Comparison of ENCODE assay signal across 25 cellular contexts in genomic region chr1:54596756-54597155, GRCh38. TPM values are rescaled to one million over a fixed set of nuclear protein-coding genes. Genes with fewer than 3 reads are reported as not detected.
A peak's percentile ranks its signal among the peaks of the same experiment; 100 is the strongest.
DNase-seq lines count a peak whose midpoint lies in the region; ATAC-seq and TF ChIP-seq lines count a peak whose summit lies in the region.
"Had no signal": no experiment of that assay in that cellular context is flagged by ENCODE, and none has a peak within 500 bp of the region (broad histone marks: within the 10 kb centered on the region; RNA-seq: fewer than 3 reads in every experiment).

No MANE protein-coding gene starts in this region.

- intact Hi-C loops in left ventricle myocardium inferior (cut with micrococcal nuclease): no loop called here
- intact Hi-C loops in right cardiac atrium (cut with DNase I): no loop called here
- intact Hi-C loops in prostate gland (cut with DNase I): no loop called here

- ATAC-seq in right cardiac atrium: no peak
- ATAC-seq: HCT116 had no signal

- no peaks in the 10 kb centered on the region for H3K9me3 Mint-ChIP-seq in chondrocyte (ENCODE audit: low read depth)

- no peaks in the 10 kb centered on the region for H3K4me1 Mint-ChIP-seq in chondrocyte (ENCODE audit: low read depth)
- H3K4me1 Mint-ChIP-seq: CD4-positive, CD25-positive, alpha-beta regulatory T cell had no signal

- H3K27ac Mint-ChIP-seq in chondrocyte (ENCODE audit: unreplicated experiment): no peak overlapping the region
- H3K27ac Mint-ChIP-seq: CD4-positive, CD25-positive, alpha-beta regulatory T cell had no signal

- DNase-seq in left ventricle myocardium inferior: no peak
- DNase-seq in right cardiac atrium: no peak
- DNase-seq in SK-N-DZ (ENCODE audit: low spot score): peak; percentile 62
- DNase-seq in foreskin fibroblast: peak; percentile 10 to 24
- DNase-seq in NCI-H187 (lab: John Stamatoyannopoulos, UW): no peak
- DNase-seq in chondrocyte (ENCODE audit: low spot score): no peak
- no peak for DNase-seq in prostate gland (ENCODE audit: low spot score)
- DNase-seq: CD4-positive, CD25-positive, alpha-beta regulatory T cell; IMR-90; MM.1S; NCI-H2029 treated with DMSO at 0.1 percent for 48 hours; NCI-H2171 treated with DMSO at 0.1 percent for 48 hours; NCI-H345; NCI-H510A treated with DMSO at 0.1 percent for 48 hours; NCI-H748 treated with DMSO at 0.1 percent for 48 hours; NK-92 treated with Interleukin-12 subunit alpha and Interleukin-12 subunit beta, amount 100 ng/mL, for 24 hours; PC-9 had no signal

- H3K36me3 ChIP-seq in left ventricle myocardium inferior (peaks cover 63% of the 10 kb centered on the region), prostate gland (no peaks in the 10 kb centered on the region)
- H3K36me3 ChIP-seq: SJCRH30 had no signal

- H3K27ac ChIP-seq in left ventricle myocardium inferior (replicated peaks): peak overlapping the region; percentile 21
- H3K27ac ChIP-seq in right cardiac atrium (ENCODE audit: low read length): no peak overlapping the region
- no peak overlapping the region for H3K27ac ChIP-seq in prostate gland
- H3K27ac ChIP-seq: BLaER1, KMS-11, PC-9, SJCRH30 had no signal

- H3K27me3 Mint-ChIP-seq in chondrocyte (ENCODE audit: low read depth): no peaks in the 10 kb centered on the region
- H3K27me3 Mint-ChIP-seq: CD4-positive, CD25-positive, alpha-beta regulatory T cell had no signal

- no peak overlapping the region for H3K4me3 Mint-ChIP-seq in chondrocyte (ENCODE audit: unreplicated experiment)
- H3K4me3 Mint-ChIP-seq: CD4-positive, CD25-positive, alpha-beta regulatory T cell had no signal

- no peaks in the 10 kb centered on the region for H3K36me3 Mint-ChIP-seq in chondrocyte (ENCODE audit: low read depth)
- H3K36me3 Mint-ChIP-seq: CD4-positive, CD25-positive, alpha-beta regulatory T cell had no signal

- H3K4me1 ChIP-seq in left ventricle myocardium inferior (peaks cover 39% of the 10 kb centered on the region), right cardiac atrium (ENCODE audit: control insufficient read depth, insufficient read depth, low read length) (peaks cover 5% of the 10 kb centered on the region), prostate gland (replicated peaks) (no peaks in the 10 kb centered on the region)
- H3K4me1 ChIP-seq: BLaER1, SJCRH30 had no signal

- H3K4me3 ChIP-seq in left ventricle myocardium inferior (no peak overlapping the region), right cardiac atrium (ENCODE audit: low read length) (no peak overlapping the region), foreskin fibroblast (ENCODE audit: low read depth in 1 of 2, low read length in 2 of 2) (no peak overlapping the region), prostate gland (no peak overlapping the region)
- H3K4me3 ChIP-seq: BLaER1, PC-9, SJCRH30 had no signal

- TF ChIP-seq POLR2A in prostate gland (IDR thresholded peaks at IDR 0.05): no peak

- 85% methylated on average over 3 of the region's 3 CpGs for WGBS in right cardiac atrium
- WGBS in prostate gland: 81% methylated on average over 3 of the region's 3 CpGs

- H3K27me3 ChIP-seq in left ventricle myocardium inferior (ENCODE audit: low read depth) (no peaks in the 10 kb centered on the region), right cardiac atrium (ENCODE audit: control insufficient read depth, insufficient read depth) (no peaks in the 10 kb centered on the region), prostate gland (replicated peaks; ENCODE audit: insufficient read depth) (no peaks in the 10 kb centered on the region)
- H3K27me3 ChIP-seq: BLaER1, SJCRH30 had no signal

- no peaks in the 10 kb centered on the region for H3K9me3 ChIP-seq in left ventricle myocardium inferior (replicated peaks)
- no peaks in the 10 kb centered on the region for H3K9me3 ChIP-seq in right cardiac atrium (ENCODE audit: control insufficient read depth, low read length)
- no peaks in the 10 kb centered on the region for H3K9me3 ChIP-seq in prostate gland
- H3K9me3 ChIP-seq: BLaER1, SJCRH30 had no signal

- no peak for TF ChIP-seq CTCF in left ventricle myocardium inferior (IDR thresholded peaks at IDR 0.05; ENCODE audit: borderline replicate concordance)
- no peak for TF ChIP-seq CTCF in foreskin fibroblast (IDR thresholded peaks at IDR 0.05; ENCODE audit: low read depth, low read length)
- TF ChIP-seq CTCF in chondrocyte (IDR thresholded peaks at IDR 0.05): no peak
- TF ChIP-seq CTCF in prostate gland (IDR thresholded peaks at IDR 0.05): no peak

RNA-seq across cellular contexts. Expression of gene FAM151A, which starts 26.6 kb away (rescaled TPM):
- total RNA-seq in left ventricle myocardium inferior (0.80 TPM), right cardiac atrium (under 1 TPM in 3 of 4 donors, not detected in 1; 0.15 to 0.72 (median 0.59) TPM), chondrocyte (not detected in 3 replicates), prostate gland (not detected)
- 0.43 TPM for polyA plus RNA-seq in right cardiac atrium
- 0.16 and 0.38 TPM in 2 replicates for polyA plus RNA-seq in SK-N-DZ (2014; cell fraction: cytosol; rRNA removed)
- 0.11 TPM in 1 of 2 replicates, not detected in the other for polyA plus RNA-seq in SK-N-DZ (2014; cell fraction: nucleus; rRNA removed)
- total RNA-seq: A172; CD4-positive, CD25-positive, alpha-beta regulatory T cell; H4; IMR-90; PC-9; RPMI7951; SJCRH30 had no signal
- polyA plus RNA-seq: AG04450; CD4-positive, CD25-positive, alpha-beta regulatory T cell; IMR-90 had no signal

RNA-seq across cellular contexts. Expression of gene MROH7, which starts 44.8 kb away (rescaled TPM):
- total RNA-seq in left ventricle myocardium inferior: 6.8 TPM
- total RNA-seq in right cardiac atrium: 10 to 100 TPM in 2 of 4 donors, 1 to 10 TPM in 2; 5.9 to 12.8 (median 9.2) TPM
- polyA plus RNA-seq in right cardiac atrium: 4.9 TPM
- 0.26 TPM in 1 of 2 replicates, not detected in the other for polyA plus RNA-seq in SK-N-DZ (2014; cell fraction: cytosol; rRNA removed)
- polyA plus RNA-seq in SK-N-DZ (2014; cell fraction: nucleus; rRNA removed): 0.20 and 0.21 TPM in 2 replicates
- 0.15 TPM in 1 of 3 replicates, not detected in the others for total RNA-seq in chondrocyte
- total RNA-seq in prostate gland: 10 to 100 TPM in 1 of 2 donors, 1 to 10 TPM in 1; 5.2 to 18.0 TPM
- total RNA-seq: A172; CD4-positive, CD25-positive, alpha-beta regulatory T cell; H4; IMR-90; PC-9; RPMI7951; SJCRH30 had no signal
- polyA plus RNA-seq: AG04450; CD4-positive, CD25-positive, alpha-beta regulatory T cell; IMR-90 had no signal

RNA-seq across cellular contexts. Expression of gene ACOT11, which starts 48.7 kb away (rescaled TPM):
- total RNA-seq in left ventricle myocardium inferior: 64.8 TPM
- 10 to 100 TPM; 14.4 to 32.7 (median 28.7) TPM for total RNA-seq in right cardiac atrium
- polyA plus RNA-seq in right cardiac atrium: 16.7 TPM
- 5.0 and 7.7 TPM in 2 replicates for polyA plus RNA-seq in SK-N-DZ (2014; cell fraction: cytosol; rRNA removed)
- 19.0 and 21.7 TPM in 2 replicates for polyA plus RNA-seq in SK-N-DZ (2014; cell fraction: nucleus; rRNA removed)
- total RNA-seq in chondrocyte: 0.25 to 0.56 TPM (median 0.41 TPM) in 3 replicates
- total RNA-seq in prostate gland: 10 to 100 TPM in 1 of 2 donors, 1 to 10 TPM in 1; 6.7 to 18.6 TPM

Comparison
In these comparisons a context has a peak if more than half of its experiments do, and no peak if none do; other contexts are left out.
1. DNase-seq: peak in SK-N-DZ (single experiment) and foreskin fibroblast (2 of 2); none in left ventricle myocardium inferior (single experiment), right cardiac atrium (0 of 3), NCI-H187 (0 of 2), chondrocyte (single experiment) and prostate gland (single experiment).